ENCODE assay signal across 9 cellular contexts in the genomic region with DNA sequence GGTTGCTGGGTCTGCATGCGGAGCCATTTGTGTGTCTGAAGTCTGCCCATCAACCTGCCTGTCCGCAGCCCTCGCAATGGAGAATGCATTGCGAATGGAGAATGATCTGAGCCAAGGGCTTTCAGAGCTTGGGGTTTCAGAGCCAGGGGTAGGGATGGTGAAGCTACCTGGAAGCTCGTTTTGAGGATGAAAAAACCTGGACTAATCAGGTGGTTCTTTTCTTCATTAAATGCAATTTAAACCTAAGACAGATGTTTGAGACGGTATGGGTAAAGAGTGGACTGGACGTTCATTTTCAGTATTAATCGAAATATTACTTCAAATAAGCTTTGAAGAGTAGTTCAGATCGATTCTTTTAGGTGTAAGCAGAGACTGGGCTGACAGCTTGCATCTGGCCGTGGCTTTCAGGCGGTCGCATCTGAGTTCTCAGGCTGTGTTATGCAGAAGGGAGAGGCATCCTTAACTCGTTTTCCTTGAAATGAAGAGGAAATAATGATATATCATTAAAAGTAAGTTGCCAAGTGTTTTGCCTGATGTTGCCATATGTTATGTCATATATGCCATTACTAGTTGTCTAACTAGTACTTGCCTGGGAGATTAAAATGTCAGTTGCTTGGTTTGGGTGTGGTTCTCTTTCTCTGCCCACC. TPM values are rescaled to one million over a fixed set of nuclear protein-coding genes. Genes with fewer than 3 reads are reported as not detected.
DNase-seq lines count a peak whose midpoint lies in the region; ATAC-seq and TF ChIP-seq lines count a peak whose summit lies in the region.
"Had no signal": no experiment of that assay in that cellular context is flagged by ENCODE, and none has a peak within 500 bp of the region (broad histone marks: within the 10 kb centered on the region; RNA-seq: fewer than 3 reads in every experiment).

No MANE protein-coding gene starts in this region.

- no peak overlapping the region for H3K9ac ChIP-seq in iPS-15b (ENCODE audit: low read depth, low read length)

- H3K4me3 ChIP-seq in iPS-15b (ENCODE audit: low read depth, low read length): peak overlapping the region; percentile 45
- peak overlapping the region; percentile 32 to 81 (median 54) for H3K4me3 ChIP-seq in spleen
- H3K4me3 ChIP-seq: SJSA1 had no signal

- H3K27ac ChIP-seq in spleen: peak overlapping the region in 7 of 8 donors; percentile 40 to 79 (median 74)
- H3K27ac ChIP-seq: SJSA1 had no signal

- peaks cover 6% of the 10 kb centered on the region for H3K9me3 ChIP-seq in iPS-15b (ENCODE audit: control insufficient read depth, insufficient read depth, low read length)
- peaks cover 0 to 6% (median 0%) of the 10 kb centered on the region in 8 donors for H3K9me3 ChIP-seq in spleen
- H3K9me3 ChIP-seq: SJSA1 had no signal

- peak; percentile 39 for DNase-seq in NCI-H1105 (lab: John Stamatoyannopoulos, UW)
- no peak for DNase-seq in NCI-H1105 treated with DMSO at 0.1 percent for 48 hours (lab: John Stamatoyannopoulos, UW)
- DNase-seq in spleen: no peak
- DNase-seq in NCI-H82 (lab: John Stamatoyannopoulos, UW): no peak
- DNase-seq in stimulated activated naive CD4-positive, alpha-beta T cell (lab: John Stamatoyannopoulos, UW): no peak

- TF ChIP-seq POLR2A in spleen (IDR thresholded peaks at IDR 0.05): no peak

- H3K4me1 ChIP-seq in iPS-15b (ENCODE audit: control insufficient read depth, insufficient read depth, low read length) (no peaks in the 10 kb centered on the region), spleen (peaks cover 0 to 38% (median 24%) of the 10 kb centered on the region in 6 donors)
- H3K4me1 ChIP-seq: SJSA1 had no signal

- H3K27me3 ChIP-seq in iPS-15b (ENCODE audit: control insufficient read depth, insufficient read depth, low read length) (peaks cover 7% of the 10 kb centered on the region), spleen (replicated peaks in 1 of 7) (peaks cover 0 to 58% (median 11%) of the 10 kb centered on the region in 7 donors)

- intact Hi-C loops in spleen (cut with DNase I; ENCODE audit: low total_unique reads): no loop called here

- ATAC-seq in SK-N-SH treated with all-trans-retinoic acid at 6 μM for 48 hours: peak; percentile 55
- no peak for ATAC-seq in GM18867 (IDR thresholded peaks at IDR 0.05; ENCODE audit: unreplicated experiment)

- no peak for TF ChIP-seq CTCF in spleen (IDR thresholded peaks at IDR 0.05 in 8 of 11, conservative IDR thresholded peaks at IDR 0.05 in 3 of 11)

- peaks cover 4% of the 10 kb centered on the region for H3K36me3 ChIP-seq in iPS-15b (ENCODE audit: control insufficient read depth, insufficient read depth, low read length)
- H3K36me3 ChIP-seq in spleen: no peaks in the 10 kb centered on the region
- H3K36me3 ChIP-seq: SJSA1 had no signal

- WGBS in spleen, 5 donors: 38 to 53% (median 50%) methylated on average over 13 of the region's 13 CpGs

TF ChIP-seq in SK-N-SH treated with all-trans-retinoic acid at 6 μM for 48 hours, 23 proteins besides CTCF, POLR2A, EP300 and RAD21:
- TF ChIP-seq TOX (CRISPR knock-in tag; IDR thresholded peaks at IDR 0.05; ENCODE audit: borderline replicate concordance) (no peak), TSHZ2 (CRISPR knock-in tag; IDR thresholded peaks at IDR 0.05) (no peak), CREB5 (CRISPR knock-in tag; IDR thresholded peaks at IDR 0.05; ENCODE audit: low read depth) (no peak), ZNF8 (CRISPR knock-in tag; IDR thresholded peaks at IDR 0.05) (no peak), ESRRG (CRISPR knock-in tag; IDR thresholded peaks at IDR 0.05) (no peak), POU6F1 (CRISPR knock-in tag; IDR thresholded peaks at IDR 0.05; ENCODE audit: borderline replicate concordance, low read depth) (no peak), ZNF70 (CRISPR knock-in tag; IDR thresholded peaks at IDR 0.05) (no peak), TCF4 (CRISPR knock-in tag; IDR thresholded peaks at IDR 0.05; ENCODE audit: borderline replicate concordance) (no peak)

RNA-seq across cellular contexts. Expression of gene MCF2L, which starts 0.8 kb away (rescaled TPM):
- total RNA-seq in spleen: 10 to 100 TPM in 6 of 7 donors, 1 to 10 TPM in 1; 6.6 to 21.4 (median 16.5) TPM
- 1 to 10 TPM; 4.3 to 9.0 (median 4.7) TPM for polyA plus RNA-seq in spleen
